Comparison of ENCODE assay signal across 1 cellular context in genomic region chr17:73841431-73842060, GRCh38.
TF ChIP-seq lines count a peak whose summit lies in the region.

No MANE protein-coding gene starts in this region.

TF ChIP-seq in HepG2, 621 proteins besides CTCF, POLR2A, EP300 and RAD21 (continued from another document):
- TF ChIP-seq, protein P1, sequence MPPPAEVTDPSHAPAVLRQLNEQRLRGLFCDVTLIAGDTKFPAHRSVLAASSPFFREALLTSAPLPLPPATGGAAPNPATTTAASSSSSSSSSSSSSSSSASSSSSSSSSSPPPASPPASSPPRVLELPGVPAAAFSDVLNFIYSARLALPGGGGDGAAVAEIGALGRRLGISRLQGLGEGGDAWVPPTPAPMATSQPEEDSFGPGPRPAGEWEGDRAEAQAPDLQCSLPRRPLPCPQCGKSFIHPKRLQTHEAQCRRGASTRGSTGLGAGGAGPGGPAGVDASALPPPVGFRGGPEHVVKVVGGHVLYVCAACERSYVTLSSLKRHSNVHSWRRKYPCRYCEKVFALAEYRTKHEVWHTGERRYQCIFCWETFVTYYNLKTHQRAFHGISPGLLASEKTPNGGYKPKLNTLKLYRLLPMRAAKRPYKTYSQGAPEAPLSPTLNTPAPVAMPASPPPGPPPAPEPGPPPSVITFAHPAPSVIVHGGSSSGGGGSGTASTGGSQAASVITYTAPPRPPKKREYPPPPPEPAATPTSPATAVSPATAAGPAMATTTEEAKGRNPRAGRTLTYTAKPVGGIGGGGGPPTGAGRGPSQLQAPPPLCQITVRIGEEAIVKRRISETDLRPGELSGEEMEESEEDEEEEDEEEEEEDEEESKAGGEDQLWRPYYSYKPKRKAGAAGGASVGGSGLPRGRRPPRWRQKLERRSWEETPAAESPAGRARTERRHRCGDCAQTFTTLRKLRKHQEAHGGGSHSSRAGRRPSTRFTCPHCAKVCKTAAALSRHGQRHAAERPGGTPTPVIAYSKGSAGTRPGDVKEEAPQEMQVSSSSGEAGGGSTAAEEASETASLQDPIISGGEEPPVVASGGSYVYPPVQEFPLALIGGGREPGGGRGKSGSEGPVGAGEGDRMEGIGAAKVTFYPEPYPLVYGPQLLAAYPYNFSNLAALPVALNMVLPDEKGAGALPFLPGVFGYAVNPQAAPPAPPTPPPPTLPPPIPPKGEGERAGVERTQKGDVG (CRISPR knock-in tag; IDR thresholded peaks at IDR 0.05; ENCODE audit: borderline replicate concordance): no peak
- TF ChIP-seq SP140L (CRISPR knock-in tag; IDR thresholded peaks at IDR 0.05; ENCODE audit: borderline replicate concordance) (no peak), LCORL (IDR thresholded peaks at IDR 0.05) (no peak), LCORL (CRISPR knock-in tag; IDR thresholded peaks at IDR 0.05) (no peak), TCF7L2 (IDR thresholded peaks at IDR 0.05; ENCODE audit: low read depth, low read length) (no peak), ETV6 (CRISPR knock-in tag; conservative IDR thresholded peaks at IDR 0.05) (no peak), ETV5 (CRISPR knock-in tag; IDR thresholded peaks at IDR 0.05; ENCODE audit: borderline replicate concordance) (no peak), FOXA1 (IDR thresholded peaks at IDR 0.05) (no peak), FOXA1 (CRISPR knock-in tag; IDR thresholded peaks at IDR 0.05) (no peak), TARDBP (CRISPR knock-in tag; IDR thresholded peaks at IDR 0.05) (no peak), ZNF614 (CRISPR knock-in tag; IDR thresholded peaks at IDR 0.05; ENCODE audit: borderline replicate concordance) (no peak), POLR2G (IDR thresholded peaks at IDR 0.05; ENCODE audit: low read depth, low read length) (no peak), XRCC5 (optimal IDR thresholded peaks at IDR 0.05; ENCODE audit: low read length) (peak; percentile 38), ATF4 (CRISPR knock-in tag; IDR thresholded peaks at IDR 0.05) (no peak), ZNF136 (CRISPR knock-in tag; IDR thresholded peaks at IDR 0.05; ENCODE audit: low read depth) (no peak), ZNF644 (CRISPR knock-in tag; IDR thresholded peaks at IDR 0.05; ENCODE audit: low read depth) (no peak), ZNF143 (CRISPR knock-in tag; IDR thresholded peaks at IDR 0.05) (no peak), GATA4 (IDR thresholded peaks at IDR 0.05; ENCODE audit: borderline replicate concordance, low read depth) (no peak), TEAD3 (CRISPR knock-in tag; optimal IDR thresholded peaks at IDR 0.05; ENCODE audit: borderline replicate concordance) (peak; percentile 15), KDM2A (CRISPR knock-in tag; IDR thresholded peaks at IDR 0.05; ENCODE audit: borderline replicate concordance, low read depth) (no peak), ELF3 (CRISPR knock-in tag; IDR thresholded peaks at IDR 0.05) (no peak), ZNF20 (CRISPR knock-in tag; IDR thresholded peaks at IDR 0.05) (no peak), TFAP4 (IDR thresholded peaks at IDR 0.05; ENCODE audit: borderline replicate concordance, low read depth) (no peak), RNF219 (CRISPR knock-in tag; IDR thresholded peaks at IDR 0.05) (no peak), FOXO1 (CRISPR knock-in tag; IDR thresholded peaks at IDR 0.05) (no peak), CREM (IDR thresholded peaks at IDR 0.05) (no peak), CREM (CRISPR knock-in tag; IDR thresholded peaks at IDR 0.05) (no peak), RFXANK (CRISPR knock-in tag; IDR thresholded peaks at IDR 0.05) (no peak), ESRRA (CRISPR knock-in tag; IDR thresholded peaks at IDR 0.05; ENCODE audit: low read depth) (no peak), ZNF503 (CRISPR knock-in tag; IDR thresholded peaks at IDR 0.05) (no peak), SMC3 (IDR thresholded peaks at IDR 0.05; ENCODE audit: low read length) (peak; percentile 87), CBX2 (IDR thresholded peaks at IDR 0.05; ENCODE audit: low read depth, low read length) (no peak), CBX2 (CRISPR knock-in tag; IDR thresholded peaks at IDR 0.05; ENCODE audit: low read depth) (no peak), NR3C1 (CRISPR knock-in tag; IDR thresholded peaks at IDR 0.05) (no peak)
- TF ChIP-seq, protein P2, sequence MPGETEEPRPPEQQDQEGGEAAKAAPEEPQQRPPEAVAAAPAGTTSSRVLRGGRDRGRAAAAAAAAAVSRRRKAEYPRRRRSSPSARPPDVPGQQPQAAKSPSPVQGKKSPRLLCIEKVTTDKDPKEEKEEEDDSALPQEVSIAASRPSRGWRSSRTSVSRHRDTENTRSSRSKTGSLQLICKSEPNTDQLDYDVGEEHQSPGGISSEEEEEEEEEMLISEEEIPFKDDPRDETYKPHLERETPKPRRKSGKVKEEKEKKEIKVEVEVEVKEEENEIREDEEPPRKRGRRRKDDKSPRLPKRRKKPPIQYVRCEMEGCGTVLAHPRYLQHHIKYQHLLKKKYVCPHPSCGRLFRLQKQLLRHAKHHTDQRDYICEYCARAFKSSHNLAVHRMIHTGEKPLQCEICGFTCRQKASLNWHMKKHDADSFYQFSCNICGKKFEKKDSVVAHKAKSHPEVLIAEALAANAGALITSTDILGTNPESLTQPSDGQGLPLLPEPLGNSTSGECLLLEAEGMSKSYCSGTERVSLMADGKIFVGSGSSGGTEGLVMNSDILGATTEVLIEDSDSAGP (CRISPR knock-in tag; IDR thresholded peaks at IDR 0.05; ENCODE audit: borderline replicate concordance): no peak
- TF ChIP-seq, protein P3, sequence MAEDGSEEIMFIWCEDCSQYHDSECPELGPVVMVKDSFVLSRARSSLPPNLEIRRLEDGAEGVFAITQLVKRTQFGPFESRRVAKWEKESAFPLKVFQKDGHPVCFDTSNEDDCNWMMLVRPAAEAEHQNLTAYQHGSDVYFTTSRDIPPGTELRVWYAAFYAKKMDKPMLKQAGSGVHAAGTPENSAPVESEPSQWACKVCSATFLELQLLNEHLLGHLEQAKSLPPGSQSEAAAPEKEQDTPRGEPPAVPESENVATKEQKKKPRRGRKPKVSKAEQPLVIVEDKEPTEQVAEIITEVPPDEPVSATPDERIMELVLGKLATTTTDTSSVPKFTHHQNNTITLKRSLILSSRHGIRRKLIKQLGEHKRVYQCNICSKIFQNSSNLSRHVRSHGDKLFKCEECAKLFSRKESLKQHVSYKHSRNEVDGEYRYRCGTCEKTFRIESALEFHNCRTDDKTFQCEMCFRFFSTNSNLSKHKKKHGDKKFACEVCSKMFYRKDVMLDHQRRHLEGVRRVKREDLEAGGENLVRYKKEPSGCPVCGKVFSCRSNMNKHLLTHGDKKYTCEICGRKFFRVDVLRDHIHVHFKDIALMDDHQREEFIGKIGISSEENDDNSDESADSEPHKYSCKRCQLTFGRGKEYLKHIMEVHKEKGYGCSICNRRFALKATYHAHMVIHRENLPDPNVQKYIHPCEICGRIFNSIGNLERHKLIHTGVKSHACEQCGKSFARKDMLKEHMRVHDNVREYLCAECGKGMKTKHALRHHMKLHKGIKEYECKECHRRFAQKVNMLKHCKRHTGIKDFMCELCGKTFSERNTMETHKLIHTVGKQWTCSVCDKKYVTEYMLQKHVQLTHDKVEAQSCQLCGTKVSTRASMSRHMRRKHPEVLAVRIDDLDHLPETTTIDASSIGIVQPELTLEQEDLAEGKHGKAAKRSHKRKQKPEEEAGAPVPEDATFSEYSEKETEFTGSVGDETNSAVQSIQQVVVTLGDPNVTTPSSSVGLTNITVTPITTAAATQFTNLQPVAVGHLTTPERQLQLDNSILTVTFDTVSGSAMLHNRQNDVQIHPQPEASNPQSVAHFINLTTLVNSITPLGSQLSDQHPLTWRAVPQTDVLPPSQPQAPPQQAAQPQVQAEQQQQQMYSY (CRISPR knock-in tag; IDR thresholded peaks at IDR 0.05): no peak
- TF ChIP-seq, protein P4, sequence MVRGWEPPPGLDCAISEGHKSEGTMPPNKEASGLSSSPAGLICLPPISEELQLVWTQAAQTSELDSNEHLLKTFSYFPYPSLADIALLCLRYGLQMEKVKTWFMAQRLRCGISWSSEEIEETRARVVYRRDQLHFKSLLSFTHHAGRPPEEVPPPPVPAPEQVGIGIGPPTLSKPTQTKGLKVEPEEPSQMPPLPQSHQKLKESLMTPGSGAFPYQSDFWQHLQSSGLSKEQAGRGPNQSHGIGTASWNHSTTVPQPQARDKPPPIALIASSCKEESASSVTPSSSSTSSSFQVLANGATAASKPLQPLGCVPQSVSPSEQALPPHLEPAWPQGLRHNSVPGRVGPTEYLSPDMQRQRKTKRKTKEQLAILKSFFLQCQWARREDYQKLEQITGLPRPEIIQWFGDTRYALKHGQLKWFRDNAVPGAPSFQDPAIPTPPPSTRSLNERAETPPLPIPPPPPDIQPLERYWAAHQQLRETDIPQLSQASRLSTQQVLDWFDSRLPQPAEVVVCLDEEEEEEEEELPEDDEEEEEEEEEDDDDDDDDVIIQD (CRISPR knock-in tag; IDR thresholded peaks at IDR 0.05; ENCODE audit: low read depth): no peak
